Comparison of ENCODE assay signal across 20 cellular contexts in the genomic region with DNA sequence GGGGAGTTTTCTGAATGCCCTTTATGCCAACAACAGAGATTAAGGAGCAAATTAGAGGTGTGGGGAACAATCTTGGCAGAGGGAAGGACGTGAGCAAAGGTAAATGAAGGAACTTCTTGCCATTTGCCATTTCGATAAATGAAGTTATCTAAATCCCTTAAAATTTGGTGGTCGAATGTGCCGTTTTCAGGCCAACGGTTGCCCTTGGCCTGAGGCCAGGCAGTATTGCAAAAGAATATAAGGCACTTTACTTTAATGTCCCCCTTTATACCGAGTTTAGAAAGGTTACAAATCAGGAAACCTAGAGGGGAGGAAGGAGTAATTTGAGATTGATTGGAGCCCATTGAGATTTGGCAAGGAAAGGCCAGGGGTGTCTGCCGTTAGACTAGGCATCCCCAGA. TPM values are rescaled to one million over a fixed set of nuclear protein-coding genes. Genes with fewer than 3 reads are reported as not detected.
A peak's percentile ranks its signal among the peaks of the same experiment; 100 is the strongest.
DNase-seq lines count a peak whose midpoint lies in the region; ATAC-seq and TF ChIP-seq lines count a peak whose summit lies in the region.
"Had no signal": no experiment of that assay in that cellular context is flagged by ENCODE, and none has a peak within 500 bp of the region (broad histone marks: within the 10 kb centered on the region; RNA-seq: fewer than 3 reads in every experiment).

No MANE protein-coding gene starts in this region.

- ATAC-seq in HG02623 (IDR thresholded peaks at IDR 0.05; ENCODE audit: unreplicated experiment), result no peak

- no peak overlapping the region for H2BK5ac ChIP-seq in mesenchymal stem cell (ENCODE audit: low read depth, low read length, poor library complexity, severe bottlenecking)

- no TSS peak for BruUV-seq in OCI-LY7 (replicated peaks; lab: Mats Ljungman, UMichigan)

- H2AFZ ChIP-seq in mesenchymal stem cell (ENCODE audit: low read depth, low read length) (no peak overlapping the region), OCI-LY7 (ENCODE audit: low read length) (no peak overlapping the region)

- H2BK15ac ChIP-seq in mesenchymal stem cell (ENCODE audit: low read depth, poor library complexity, severe bottlenecking), result no peak overlapping the region

- no peaks in the 10 kb centered on the region for H3K9me2 ChIP-seq in OCI-LY7 (ENCODE audit: insufficient read depth, low read length)

- H4K20me1 ChIP-seq in BLaER1 treated with 17β-estradiol and CSF1 and Interleukin-3, amounts not matched to agents 10 nM and 100 nM, result no peaks in the 10 kb centered on the region
- H4K20me1 ChIP-seq in OCI-LY7 (ENCODE audit: insufficient read depth, low read length), result no peaks in the 10 kb centered on the region

- H3K79me1 ChIP-seq in mesenchymal stem cell (replicated peaks; ENCODE audit: low read length, poor library complexity, severe bottlenecking), result no peaks in the 10 kb centered on the region

- H3K27me3 ChIP-seq in BLaER1 treated with 17β-estradiol and CSF1 and Interleukin-3, amounts not matched to agents 10 nM and 100 nM, result peaks cover 0 to 16% (median 5%) of the 10 kb centered on the region in 11 experiments; a peak in 11 of 22 replicates
- no peaks in the 10 kb centered on the region for H3K27me3 ChIP-seq in mesenchymal stem cell (ENCODE audit: control insufficient read depth in 1 of 2, insufficient read depth in 1 of 2, low read length in 2 of 2)
- H3K27me3 ChIP-seq in stomach, result peaks cover 0 to 6% (median 0%) of the 10 kb centered on the region in 3 donors
- H3K27me3 ChIP-seq: Peyer's patch, SJSA1 had no signal

- H2BK120ac ChIP-seq in mesenchymal stem cell (ENCODE audit: low read depth, low read length), result no peak overlapping the region

- TF ChIP-seq POLR2A in stomach (IDR thresholded peaks at IDR 0.05), result no peak

- H3K9me3 ChIP-seq in BLaER1 treated with 17β-estradiol and CSF1 and Interleukin-3, amounts not matched to agents 10 nM and 100 nM (replicated peaks in 1 of 11), result no peaks in the 10 kb centered on the region
- H3K9me3 ChIP-seq in mesenchymal stem cell (ENCODE audit: control insufficient read depth, low read length) (no peaks in the 10 kb centered on the region), stomach (no peaks in the 10 kb centered on the region), OCI-LY7 (ENCODE audit: low read length) (no peaks in the 10 kb centered on the region)
- H3K9me3 ChIP-seq: Caco-2, Peyer's patch, SJSA1 had no signal

- no peak overlapping the region for H3K14ac ChIP-seq in mesenchymal stem cell (ENCODE audit: low read length in 2 of 2)

- TF ChIP-seq CTCF in stomach (IDR thresholded peaks at IDR 0.05), result no peak
- no peak for TF ChIP-seq CTCF in OCI-LY7 (conservative IDR thresholded peaks at IDR 0.05; ENCODE audit: low read length)

- no peaks in the 10 kb centered on the region for H3K36me3 ChIP-seq in BLaER1 treated with 17β-estradiol and CSF1 and Interleukin-3, amounts not matched to agents 10 nM and 100 nM
- no peaks in the 10 kb centered on the region for H3K36me3 ChIP-seq in mesenchymal stem cell (ENCODE audit: control insufficient read depth in 1 of 2, insufficient read depth in 2 of 2, low read depth in 1 of 2, low read length in 2 of 2)
- H3K36me3 ChIP-seq in stomach, result no peaks in the 10 kb centered on the region
- H3K36me3 ChIP-seq in OCI-LY7 (ENCODE audit: insufficient read depth, low read length), result no peaks in the 10 kb centered on the region
- H3K36me3 ChIP-seq: Peyer's patch, SJSA1 had no signal

- DNase-seq in OCI-M1 (lab: John Stamatoyannopoulos, UW), result peak; percentile 44
- DNase-seq in mesenchymal stem cell, result no peak
- no peak for DNase-seq in stomach
- DNase-seq in OCI-LY7 (ENCODE audit: low spot score), result no peak
- DNase-seq in activated gamma-delta T cell (lab: John Stamatoyannopoulos, UW), result no peak
- DNase-seq: AML-193, Caco-2, DMS153, GF-D8, GOT3, NCI-H1417 treated with DMSO at 0.1 percent for 48 hours, NCI-H187 treated with DMSO at 0.1 percent for 48 hours, NCI-H524, Peyer's patch had no signal

- CTCF ChIA-PET in OCI-LY7 (lab: Charles Lee; ENCODE audit: unreplicated experiment), result no interaction called here

- intact Hi-C loops in stomach (cut with DNase I; ENCODE audit: low total_unique reads) (no loop called here), OCI-LY7 (cut with micrococcal nuclease; ENCODE audit: unreplicated experiment) (no loop called here)

- peak overlapping the region in 1 of 2 experiments; percentile 44 for H3K18ac ChIP-seq in mesenchymal stem cell (ENCODE audit: low read depth in 1 of 2, low read length in 2 of 2)

- H4K91ac ChIP-seq in mesenchymal stem cell (ENCODE audit: low read length), result no peak overlapping the region

- H2BK12ac ChIP-seq in mesenchymal stem cell (ENCODE audit: low read length in 2 of 2), result peak overlapping the region in 1 of 2 experiments; percentile 73

- WGBS in mesenchymal stem cell, result 84% methylated on average over 7 of the region's 7 CpGs
- WGBS in stomach, 5 donors, result 32 to 48% (median 45%) methylated on average over 7 of the region's 7 CpGs

- H3K9ac ChIP-seq in BLaER1 treated with 17β-estradiol and CSF1 and Interleukin-3, amounts not matched to agents 10 nM and 100 nM, result no peak overlapping the region
- no peak overlapping the region for H3K9ac ChIP-seq in mesenchymal stem cell (ENCODE audit: low read length)

- peaks cover 42 to 72% (median 63%) of the 10 kb centered on the region in 10 experiments for H3K4me1 ChIP-seq in BLaER1 treated with 17β-estradiol and CSF1 and Interleukin-3, amounts not matched to agents 10 nM and 100 nM
- H3K4me1 ChIP-seq in mesenchymal stem cell (ENCODE audit: control insufficient read depth, insufficient read depth, low read depth, low read length), result peaks cover 26% of the 10 kb centered on the region
- H3K4me1 ChIP-seq in stomach, result peaks cover 30 to 44% (median 36%) of the 10 kb centered on the region in 4 donors
- no peaks in the 10 kb centered on the region for H3K4me1 ChIP-seq in OCI-LY7 (ENCODE audit: insufficient read depth, low read length, poor library complexity, severe bottlenecking)

- no peak overlapping the region for H3K4me3 ChIP-seq in BLaER1 treated with 17β-estradiol and CSF1 and Interleukin-3, amounts not matched to agents 10 nM and 100 nM
- H3K4me3 ChIP-seq in mesenchymal stem cell (ENCODE audit: insufficient read depth in 1 of 2, low read depth in 1 of 2, low read length in 2 of 2), result no peak overlapping the region
- no peak overlapping the region for H3K4me3 ChIP-seq in stomach
- no peak overlapping the region for H3K4me3 ChIP-seq in OCI-LY7 (ENCODE audit: low read depth, low read length, poor library complexity, severe bottlenecking)
- H3K4me3 ChIP-seq: Peyer's patch, SJSA1 had no signal

- no peak overlapping the region for H3K23ac ChIP-seq in mesenchymal stem cell (ENCODE audit: low read length in 2 of 2)

- H3K4me2 ChIP-seq in BLaER1 treated with 17β-estradiol and CSF1 and Interleukin-3, amounts not matched to agents 10 nM and 100 nM, result peak overlapping the region; percentile 84 to 99 (median 98)
- no peak overlapping the region for H3K4me2 ChIP-seq in mesenchymal stem cell (ENCODE audit: low read length, poor library complexity, severe bottlenecking)
- no peak overlapping the region for H3K4me2 ChIP-seq in OCI-LY7 (ENCODE audit: low read length)

- TF ChIP-seq EP300 in stomach (IDR thresholded peaks at IDR 0.05), result no peak

- POLR2A ChIA-PET in OCI-LY7 (lab: Charles Lee), result no interaction called here

- peak overlapping the region in 1 of 2 experiments; percentile 68 for H3K4ac ChIP-seq in mesenchymal stem cell (ENCODE audit: low read depth in 1 of 2, low read length in 2 of 2)

- H2AK5ac ChIP-seq in mesenchymal stem cell (ENCODE audit: low read length, severe bottlenecking), result peak overlapping the region; percentile 62

- H3K27ac ChIP-seq in BLaER1 treated with 17β-estradiol and CSF1 and Interleukin-3, amounts not matched to agents 10 nM and 100 nM, result 0 out of 22 replicates have a peak overlapping the region, but pooled peaks of 2 of the 11 experiments have one; percentile 0 to 40
- H3K27ac ChIP-seq in mesenchymal stem cell (ENCODE audit: low read length, poor library complexity, severe bottlenecking) (no peak overlapping the region), stomach (peak overlapping the region in 3 of 5 donors; percentile 61 to 94 (median 91)), OCI-LY7 (ENCODE audit: low read depth, low read length, poor library complexity, severe bottlenecking) (no peak overlapping the region)
- H3K27ac ChIP-seq: SJSA1 had no signal

- no peaks in the 10 kb centered on the region for H3K79me2 ChIP-seq in OCI-LY7 (ENCODE audit: insufficient read depth, low read depth, low read length)

- H4K8ac ChIP-seq in mesenchymal stem cell (ENCODE audit: low read length), result no peak overlapping the region

RNA-seq across cellular contexts. Expression of a gene that starts 26.3 kb away (rescaled TPM):
- polyA plus RNA-seq in mesenchymal stem cell (2013, experiment 1 of 2), result 0.03 TPM
- polyA plus RNA-seq in mesenchymal stem cell (2013, experiment 2 of 2), result 0.04 TPM
- total RNA-seq in stomach (not detected), OCI-LY7 (2022) (not detected in 2 replicates)
- under 1 TPM in 1 of 3 donors, not detected in 2; 0.13 TPM for polyA plus RNA-seq in stomach
- not detected in 2 replicates for total RNA-seq in OCI-LY7 (2014; rRNA removed; shearing (Covaris generic))
- total RNA-seq: Caco-2, Daoy, HT-29, MCF 10A, Peyer's patch, SJSA1 had no signal

RNA-seq across cellular contexts. Expression of a gene that starts 31.3 kb away (rescaled TPM):
- polyA plus RNA-seq in mesenchymal stem cell (2013, experiment 1 of 2), result 38.5 TPM
- polyA plus RNA-seq in mesenchymal stem cell (2013, experiment 2 of 2), result 39.6 TPM
- total RNA-seq in stomach (10 to 100 TPM in 4 of 5 donors, 1 to 10 TPM in 1; 1.7 to 29.8 (median 16.1) TPM), OCI-LY7 (2022) (59.8 and 64.2 TPM in 2 replicates)
- 10 to 100 TPM; 40.2 to 68.4 (median 45.8) TPM for polyA plus RNA-seq in stomach
- 46.6 and 51.9 TPM in 2 replicates for total RNA-seq in OCI-LY7 (2014; rRNA removed; shearing (Covaris generic))

RNA-seq across cellular contexts. Expression of a gene that starts 47.3 kb away (rescaled TPM):
- 11.6 TPM for polyA plus RNA-seq in mesenchymal stem cell (2013, experiment 1 of 2)
- 11.6 TPM for polyA plus RNA-seq in mesenchymal stem cell (2013, experiment 2 of 2)
- total RNA-seq in stomach (10 to 100 TPM in 4 of 5 donors, 1 to 10 TPM in 1; 7.5 to 35.6 (median 18.1) TPM), OCI-LY7 (2022) (18.9 and 19.0 TPM in 2 replicates)
- 10 to 100 TPM in 2 of 3 donors, 1 to 10 TPM in 1; 9.6 to 12.6 (median 10.3) TPM for polyA plus RNA-seq in stomach
- total RNA-seq in OCI-LY7 (2014; rRNA removed; shearing (Covaris generic)), result 17.5 and 21.4 TPM in 2 replicates

Comparison
In these comparisons a context has a peak if more than half of its experiments do, and no peak if none do; other contexts are left out.
1. H3K27ac ChIP-seq: peak in stomach (3 of 5); none in mesenchymal stem cell (single experiment) and OCI-LY7 (single experiment).
2. H3K4me2 ChIP-seq: peak in BLaER1 treated with 17β-estradiol and CSF1 and Interleukin-3, amounts not matched to agents 10 nM and 100 nM (11 of 11); none in mesenchymal stem cell (single experiment) and OCI-LY7 (single experiment).